ENCODE assay signal across 1 cellular context in the genomic region with DNA sequence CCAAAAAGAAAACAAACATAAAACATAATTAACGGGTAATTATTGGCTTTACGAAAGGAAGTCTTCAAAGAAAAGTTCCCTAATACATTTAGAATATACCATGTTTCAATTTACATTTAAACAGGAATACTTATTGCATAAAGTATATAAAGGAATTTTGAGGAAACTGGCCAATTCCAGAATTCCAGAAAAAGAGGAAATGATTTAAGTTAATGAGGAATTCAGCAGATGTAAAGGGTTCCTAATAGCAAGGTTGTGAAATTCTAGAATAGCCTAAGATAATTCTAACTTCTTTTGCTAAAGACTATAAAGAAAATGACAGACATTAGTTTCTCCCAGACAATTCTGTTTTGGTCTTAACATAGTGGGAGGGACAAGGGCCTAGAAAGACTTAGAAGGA.
TF ChIP-seq lines count a peak whose summit lies in the region.

No MANE protein-coding gene starts in this region.

TF ChIP-seq in K562, 482 proteins besides CTCF, POLR2A, EP300 and RAD21:
- TF ChIP-seq, protein P1, sequence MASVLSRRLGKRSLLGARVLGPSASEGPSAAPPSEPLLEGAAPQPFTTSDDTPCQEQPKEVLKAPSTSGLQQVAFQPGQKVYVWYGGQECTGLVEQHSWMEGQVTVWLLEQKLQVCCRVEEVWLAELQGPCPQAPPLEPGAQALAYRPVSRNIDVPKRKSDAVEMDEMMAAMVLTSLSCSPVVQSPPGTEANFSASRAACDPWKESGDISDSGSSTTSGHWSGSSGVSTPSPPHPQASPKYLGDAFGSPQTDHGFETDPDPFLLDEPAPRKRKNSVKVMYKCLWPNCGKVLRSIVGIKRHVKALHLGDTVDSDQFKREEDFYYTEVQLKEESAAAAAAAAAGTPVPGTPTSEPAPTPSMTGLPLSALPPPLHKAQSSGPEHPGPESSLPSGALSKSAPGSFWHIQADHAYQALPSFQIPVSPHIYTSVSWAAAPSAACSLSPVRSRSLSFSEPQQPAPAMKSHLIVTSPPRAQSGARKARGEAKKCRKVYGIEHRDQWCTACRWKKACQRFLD (CRISPR knock-in tag; IDR thresholded peaks at IDR 0.05): peak; percentile 38; the same call in 1 of the 2 replicates
- TF ChIP-seq, protein P2, sequence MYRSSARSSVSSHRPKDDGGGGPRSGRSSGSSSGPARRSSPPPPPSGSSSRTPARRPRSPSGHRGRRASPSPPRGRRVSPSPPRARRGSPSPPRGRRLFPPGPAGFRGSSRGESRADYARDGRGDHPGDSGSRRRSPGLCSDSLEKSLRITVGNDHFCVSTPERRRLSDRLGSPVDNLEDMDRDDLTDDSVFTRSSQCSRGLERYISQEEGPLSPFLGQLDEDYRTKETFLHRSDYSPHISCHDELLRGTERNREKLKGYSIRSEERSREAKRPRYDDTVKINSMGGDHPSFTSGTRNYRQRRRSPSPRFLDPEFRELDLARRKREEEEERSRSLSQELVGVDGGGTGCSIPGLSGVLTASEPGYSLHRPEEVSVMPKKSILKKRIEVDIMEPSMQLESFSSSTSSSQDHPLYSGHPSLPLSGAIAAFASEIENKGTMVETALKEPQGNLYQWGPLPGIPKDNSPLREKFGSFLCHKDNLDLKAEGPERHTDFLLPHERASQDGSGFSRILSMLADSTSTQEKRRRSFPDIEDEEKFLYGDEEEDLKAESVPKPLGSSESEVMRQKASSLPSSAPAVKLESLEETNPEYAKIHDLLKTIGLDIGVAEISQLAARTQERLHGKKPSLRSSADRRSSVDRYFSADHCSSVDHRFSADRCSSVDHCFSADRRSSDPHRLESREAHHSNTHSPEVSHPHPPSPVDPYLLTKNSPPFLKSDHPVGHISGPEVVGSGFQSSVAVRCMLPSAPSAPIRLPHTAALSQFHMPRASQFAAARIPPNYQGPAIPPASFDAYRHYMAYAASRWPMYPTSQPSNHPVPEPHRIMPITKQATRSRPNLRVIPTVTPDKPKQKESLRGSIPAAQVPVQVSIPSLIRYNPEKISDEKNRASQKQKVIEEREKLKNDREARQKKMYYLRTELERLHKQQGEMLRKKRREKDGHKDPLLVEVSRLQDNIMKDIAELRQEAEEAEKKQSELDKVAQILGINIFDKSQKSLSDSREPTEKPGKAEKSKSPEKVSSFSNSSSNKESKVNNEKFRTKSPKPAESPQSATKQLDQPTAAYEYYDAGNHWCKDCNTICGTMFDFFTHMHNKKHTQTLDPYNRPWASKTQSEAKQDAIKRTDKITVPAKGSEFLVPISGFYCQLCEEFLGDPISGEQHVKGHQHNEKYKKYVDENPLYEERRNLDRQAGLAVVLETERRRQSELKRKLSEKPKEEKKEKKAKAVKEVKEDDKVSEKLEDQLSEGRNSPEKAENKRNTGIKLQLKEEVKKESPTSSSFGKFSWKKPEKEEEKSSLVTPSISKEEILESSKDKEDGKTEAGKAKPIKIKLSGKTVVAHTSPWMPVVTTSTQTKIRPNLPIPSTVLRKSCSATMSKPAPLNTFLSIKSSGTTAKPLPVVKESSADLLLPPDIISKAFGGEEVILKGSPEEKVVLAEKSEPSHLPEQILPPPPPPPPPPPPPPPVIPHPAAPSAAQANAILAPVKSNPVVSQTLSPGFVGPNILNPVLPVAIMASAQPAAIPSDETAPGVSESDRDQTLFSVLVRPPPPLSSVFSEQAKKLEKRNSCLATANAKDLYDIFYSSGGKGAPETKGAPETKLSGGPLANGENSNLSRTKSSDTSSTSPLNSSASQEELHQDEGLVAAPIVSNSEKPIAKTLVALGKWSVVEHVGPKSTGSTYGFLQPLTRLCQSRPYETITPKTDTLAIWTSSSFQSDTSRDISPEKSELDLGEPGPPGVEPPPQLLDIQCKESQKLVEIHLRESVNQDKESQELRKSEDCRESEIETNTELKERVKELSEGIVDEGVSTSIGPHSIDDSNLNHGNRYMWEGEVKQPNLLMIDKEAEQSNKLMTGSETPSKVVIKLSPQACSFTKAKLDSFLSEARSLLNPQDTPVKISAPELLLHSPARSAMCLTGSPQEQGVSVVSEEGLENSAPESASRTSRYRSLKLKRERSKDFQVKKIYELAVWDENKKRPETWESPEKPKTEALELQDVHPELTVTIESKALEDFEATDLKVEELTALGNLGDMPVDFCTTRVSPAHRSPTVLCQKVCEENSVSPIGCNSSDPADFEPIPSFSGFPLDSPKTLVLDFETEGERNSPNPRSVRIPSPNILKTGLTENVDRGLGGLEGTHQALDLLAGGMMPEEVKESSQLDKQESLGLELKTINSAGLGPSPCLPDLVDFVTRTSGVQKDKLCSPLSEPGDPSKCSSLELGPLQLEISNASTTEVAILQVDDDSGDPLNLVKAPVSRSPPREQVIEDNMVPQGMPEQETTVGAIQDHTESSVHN (IDR thresholded peaks at IDR 0.05; ENCODE audit: borderline replicate concordance in 1 of 2, low read depth in 1 of 2): no peak
- no peak for TF ChIP-seq ELF1 (tag; IDR thresholded peaks at IDR 0.05)
- peak; percentile 52; the same call in 1 of the 2 replicates for TF ChIP-seq SPI1 (IDR thresholded peaks at IDR 0.05; ENCODE audit: borderline replicate concordance, low read depth, low read length)
- TF ChIP-seq, protein P3, sequence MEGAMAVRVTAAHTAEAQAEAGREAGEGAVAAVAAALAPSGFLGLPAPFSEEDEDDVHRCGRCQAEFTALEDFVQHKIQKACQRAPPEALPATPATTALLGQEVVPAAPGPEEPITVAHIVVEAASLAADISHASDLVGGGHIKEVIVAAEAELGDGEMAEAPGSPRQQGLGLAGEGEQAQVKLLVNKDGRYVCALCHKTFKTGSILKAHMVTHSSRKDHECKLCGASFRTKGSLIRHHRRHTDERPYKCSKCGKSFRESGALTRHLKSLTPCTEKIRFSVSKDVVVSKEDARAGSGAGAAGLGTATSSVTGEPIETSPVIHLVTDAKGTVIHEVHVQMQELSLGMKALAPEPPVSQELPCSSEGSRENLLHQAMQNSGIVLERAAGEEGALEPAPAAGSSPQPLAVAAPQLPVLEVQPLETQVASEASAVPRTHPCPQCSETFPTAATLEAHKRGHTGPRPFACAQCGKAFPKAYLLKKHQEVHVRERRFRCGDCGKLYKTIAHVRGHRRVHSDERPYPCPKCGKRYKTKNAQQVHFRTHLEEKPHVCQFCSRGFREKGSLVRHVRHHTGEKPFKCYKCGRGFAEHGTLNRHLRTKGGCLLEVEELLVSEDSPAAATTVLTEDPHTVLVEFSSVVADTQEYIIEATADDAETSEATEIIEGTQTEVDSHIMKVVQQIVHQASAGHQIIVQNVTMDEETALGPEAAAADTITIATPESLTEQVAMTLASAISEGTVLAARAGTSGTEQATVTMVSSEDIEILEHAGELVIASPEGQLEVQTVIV (CRISPR knock-in tag; IDR thresholded peaks at IDR 0.05; ENCODE audit: borderline replicate concordance): 0 out of 2 replicates have a peak, but pooled peaks have one; percentile 36
- 0 out of 4 replicates have a peak, but pooled peaks of 1 of the 2 experiments have one; percentile 36 for TF ChIP-seq ARNT (IDR thresholded peaks at IDR 0.05)
- TF ChIP-seq ZSCAN32 (CRISPR knock-in tag; IDR thresholded peaks at IDR 0.05): no peak
- 0 out of 2 replicates have a peak, but pooled peaks have one; percentile 25 for TF ChIP-seq SMARCA5 (IDR thresholded peaks at IDR 0.05)
